ENCODE assay signal across 1 cellular context in genomic region chr20:1275919-1276318, GRCh38.
TF ChIP-seq lines count a peak whose summit lies in the region.

No MANE protein-coding gene starts in this region.

TF ChIP-seq in HepG2, 621 proteins besides CTCF, POLR2A, EP300 and RAD21:
- TF ChIP-seq CBFB (CRISPR knock-in tag; IDR thresholded peaks at IDR 0.05), result no peak
- no peak for TF ChIP-seq RFXANK (CRISPR knock-in tag; IDR thresholded peaks at IDR 0.05)
- no peak for TF ChIP-seq ARNT (IDR thresholded peaks at IDR 0.05)
- TF ChIP-seq ZNF678 (CRISPR knock-in tag; IDR thresholded peaks at IDR 0.05), result no peak
- TF ChIP-seq TERF1 (CRISPR knock-in tag; IDR thresholded peaks at IDR 0.05), result no peak
- TF ChIP-seq ATM (IDR thresholded peaks at IDR 0.05; ENCODE audit: borderline replicate concordance), result no peak
- no peak for TF ChIP-seq ZNF251 (CRISPR knock-in tag; IDR thresholded peaks at IDR 0.05)
- no peak for TF ChIP-seq ZNF720 (CRISPR knock-in tag; IDR thresholded peaks at IDR 0.05)
